In genomic region chr20:50335105-50335504, GRCh38 we compare ENCODE assay signal across 1 cellular context.
A peak's percentile ranks its signal among the peaks of the same experiment; 100 is the strongest.
TF ChIP-seq lines count a peak whose summit lies in the region.

No MANE protein-coding gene starts in this region.

TF ChIP-seq in H1, 55 proteins besides CTCF, POLR2A, EP300 and RAD21:
- TF ChIP-seq USF2 (IDR thresholded peaks at IDR 0.05; ENCODE audit: low read length) (peak; percentile 76), SIX5 (IDR thresholded peaks at IDR 0.05; ENCODE audit: low read depth, low read length) (peak; percentile 79), CHD2 (IDR thresholded peaks at IDR 0.05; ENCODE audit: low read length) (0 out of 2 replicates have a peak, but pooled peaks have one; percentile 57), ASH2L (IDR thresholded peaks at IDR 0.05; ENCODE audit: low read length) (no peak), E2F6 (IDR thresholded peaks at IDR 0.05) (no peak), ZNF274 (IDR thresholded peaks at IDR 0.05; ENCODE audit: borderline replicate concordance, extremely low read depth, low read length) (no peak), BACH1 (IDR thresholded peaks at IDR 0.05; ENCODE audit: low read length) (no peak), SUZ12 (IDR thresholded peaks at IDR 0.05; ENCODE audit: low read length) (no peak), JUN (IDR thresholded peaks at IDR 0.05; ENCODE audit: low read depth, low read length) (no peak), SAP30 (IDR thresholded peaks at IDR 0.05; ENCODE audit: insufficient read depth, insufficient replicate concordance, low read length) (no peak), SP1 (IDR thresholded peaks at IDR 0.05; ENCODE audit: low read depth, low read length) (peak; percentile 68), JUND (IDR thresholded peaks at IDR 0.05; ENCODE audit: low read length) (no peak), EGR1 (IDR thresholded peaks at IDR 0.05; ENCODE audit: borderline replicate concordance, low read depth, low read length) (no peak), PHF8 (conservative IDR thresholded peaks at IDR 0.05; ENCODE audit: low read depth, low read length) (no peak), CHD7 (IDR thresholded peaks at IDR 0.05; ENCODE audit: insufficient replicate concordance, low read length) (no peak), TBP (IDR thresholded peaks at IDR 0.05; ENCODE audit: low read depth, low read length) (no peak), CBX5 (IDR thresholded peaks at IDR 0.05; ENCODE audit: low read depth, low read length) (no peak), MAX (IDR thresholded peaks at IDR 0.05) (no peak), TEAD4 (IDR thresholded peaks at IDR 0.05; ENCODE audit: low read depth, low read length) (no peak), SIRT6 (IDR thresholded peaks at IDR 0.05; ENCODE audit: low read length) (no peak), KDM5A (IDR thresholded peaks at IDR 0.05; ENCODE audit: low read length) (no peak), RFX5 (IDR thresholded peaks at IDR 0.05; ENCODE audit: borderline replicate concordance, low read depth, low read length) (no peak), CBX8 (IDR thresholded peaks at IDR 0.05; ENCODE audit: borderline replicate concordance, low read depth, low read length) (no peak), SP4 (IDR thresholded peaks at IDR 0.05; ENCODE audit: low read length) (no peak), CREB1 (IDR thresholded peaks at IDR 0.05) (peak; percentile 65), YY1 (IDR thresholded peaks at IDR 0.05; ENCODE audit: low read depth, low read length) (0 out of 2 replicates have a peak, but pooled peaks have one; percentile 15), BCL11A (IDR thresholded peaks at IDR 0.05; ENCODE audit: low read depth in 2 of 2, low read length in 2 of 2) (no peak), SIN3A (conservative IDR thresholded peaks at IDR 0.05 in 1 of 2, IDR thresholded peaks at IDR 0.05 in 1 of 2; ENCODE audit: low read depth in 1 of 2, low read length in 2 of 2) (no peak; a peak in 1 of 4 replicates), ATF3 (IDR thresholded peaks at IDR 0.05; ENCODE audit: insufficient read depth, low read depth, low read length) (0 out of 2 replicates have a peak, but pooled peaks have one; percentile 30), TAF7 (optimal IDR thresholded peaks at IDR 0.05; ENCODE audit: borderline replicate concordance, low read depth, low read length) (no peak), KDM4A (IDR thresholded peaks at IDR 0.05; ENCODE audit: low read depth, low read length, severe bottlenecking) (no peak), NANOG (IDR thresholded peaks at IDR 0.05; ENCODE audit: insufficient read depth, low read depth, low read length, poor library complexity, severe bottlenecking) (no peak), TCF12 (IDR thresholded peaks at IDR 0.05; ENCODE audit: low read depth, low read length) (no peak), ATF2 (IDR thresholded peaks at IDR 0.05; ENCODE audit: low read length) (peak; percentile 72; the same call in 1 of the 2 replicates)
TF ChIP-seq in H1: peak in this region for 8.
